11 cellular contexts compared by ENCODE assay signal in the genomic region with DNA sequence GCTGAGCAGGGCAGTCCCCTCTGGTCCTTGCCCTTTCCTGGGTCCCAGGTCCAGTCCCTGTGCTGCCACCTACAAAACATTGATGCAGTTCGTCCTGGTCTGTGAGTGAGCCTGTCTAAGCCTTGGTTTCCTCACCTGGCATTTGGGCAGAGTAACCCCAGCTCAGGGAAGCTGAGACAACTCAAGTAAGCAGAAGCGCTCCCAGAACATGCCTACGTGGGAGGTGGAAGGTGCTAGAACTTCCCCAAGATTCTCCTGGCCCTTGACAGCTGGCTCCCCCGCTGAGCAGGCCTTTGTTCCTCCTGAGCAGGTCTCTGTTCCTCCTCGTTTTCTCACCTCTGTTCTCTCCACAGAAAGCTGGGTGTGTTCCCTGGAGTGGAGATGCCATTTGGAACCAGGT. TPM values are rescaled to one million over a fixed set of nuclear protein-coding genes. Genes with fewer than 3 reads are reported as not detected.
"Had no signal": no experiment of that assay in that cellular context is flagged by ENCODE, and none has a peak within 500 bp of the region (broad histone marks: within the 10 kb centered on the region; RNA-seq: fewer than 3 reads in every experiment).

No MANE protein-coding gene starts in this region.

- ATAC-seq: HCT116, HepG2, K562 had no signal

- H3K9me3 ChIP-seq: HAP-1 had no signal

- H3K9me3 Mint-ChIP-seq: HFFc6 had no signal

- H3K4me1 ChIP-seq: HAP-1 had no signal

- H3K4me3 ChIP-seq: GM23248, HAP-1, K562 had no signal

- H3K4me3 Mint-ChIP-seq: HFFc6 had no signal

- H2AFZ ChIP-seq: GM23248 had no signal

- H3K27ac ChIP-seq: GM23248, HL-60 had no signal

- H3K9ac ChIP-seq: GM23248 had no signal

- H3K27ac Mint-ChIP-seq: HFFc6 had no signal

- DNase-seq: GM23248, GOT3, H7, HFFc6 had no signal

- H3K36me3 ChIP-seq: HAP-1 had no signal

RNA-seq across cellular contexts. Expression of gene PRR20G, which starts 30.5 kb away (rescaled TPM):
- total RNA-seq: GM23248, H4, H7, HepG2, HFFc6, HT1080, K562 had no signal
- polyA plus RNA-seq: GM23248, HepG2, K562 had no signal
